In genomic region chr17:2178798-2179505, GRCh38 we compare ENCODE assay signal across 13 cellular contexts.
DNase-seq lines count a peak whose midpoint lies in the region; ATAC-seq and TF ChIP-seq lines count a peak whose summit lies in the region.
"Had no signal": no experiment of that assay in that cellular context is flagged by ENCODE, and none has a peak within 500 bp of the region (broad histone marks: within the 10 kb centered on the region; RNA-seq: fewer than 3 reads in every experiment).

No MANE protein-coding gene starts in this region.

- intact Hi-C loops in CD14-positive monocyte (cut with micrococcal nuclease) (no loop called here), right lobe of liver (cut with DNase I) (no loop called here)
- intact Hi-C loops in dendritic cell treated with granulocyte-macrophage colony-stimulating factor and Interleukin-4, amounts not matched to agents 40 ng/mL and 50 ng/mL, for 4 days (cut with micrococcal nuclease): no loop called here

- no peak for DNase-seq in CD14-positive monocyte (ENCODE audit: low spot score)
- DNase-seq in right lobe of liver: peak; percentile 59 to 74 (median 62)
- no peak for DNase-seq in effector CD4-positive, alpha-beta T cell
- no peak for DNase-seq in kidney glomerular epithelial cell (lab: John Stamatoyannopoulos, UW)
- no peak for DNase-seq in RKO (ENCODE audit: low spot score)
- DNase-seq: activated CD4-positive, alpha-beta T cell treated with anti-CD3 and anti-CD28 coated beads, Interleukin-2, amount 50 U/mL, for 4 hours; activated gamma-delta T cell; MM.1S; NCI-H510A; stimulated activated naive CD4-positive, alpha-beta T cell treated with Interleukin-2 at 50 U/mL for 16 hours had no signal

- no peaks in the 10 kb centered on the region for H3K9me3 ChIP-seq in right lobe of liver
- no peaks in the 10 kb centered on the region for H3K9me3 ChIP-seq in skeletal muscle satellite cell (replicated peaks; ENCODE audit: low read length)

- no peaks in the 10 kb centered on the region for H3K27me3 ChIP-seq in right lobe of liver
- H3K27me3 ChIP-seq in skeletal muscle satellite cell (ENCODE audit: control insufficient read depth, insufficient read depth, low read length): no peaks in the 10 kb centered on the region

- H3K27ac ChIP-seq in right lobe of liver: peak overlapping the region; percentile 47 to 74 (median 65)

- H3K36me3 Mint-ChIP-seq in CD14-positive monocyte: peaks cover 57 to 78% of the 10 kb centered on the region in 2 donors
- peaks cover 80% of the 10 kb centered on the region for H3K36me3 Mint-ChIP-seq in dendritic cell treated with granulocyte-macrophage colony-stimulating factor and Interleukin-4, amounts not matched to agents 40 ng/mL and 50 ng/mL, for 4 days (ENCODE audit: low read depth)

- H3K36me3 ChIP-seq in right lobe of liver (no peaks in the 10 kb centered on the region), skeletal muscle satellite cell (ENCODE audit: insufficient read depth, low read length) (peaks cover 5% of the 10 kb centered on the region)

- H3K4me3 Mint-ChIP-seq in CD14-positive monocyte: peak overlapping the region; percentile 1 to 24
- peak overlapping the region; percentile 27 for H3K4me3 Mint-ChIP-seq in dendritic cell treated with granulocyte-macrophage colony-stimulating factor and Interleukin-4, amounts not matched to agents 40 ng/mL and 50 ng/mL, for 4 days

- TF ChIP-seq CTCF in CD14-positive monocyte (IDR thresholded peaks at IDR 0.05): no peak
- no peak for TF ChIP-seq CTCF in right lobe of liver (IDR thresholded peaks at IDR 0.05)

- H3K4me2 ChIP-seq in skeletal muscle satellite cell (ENCODE audit: low read length): peak overlapping the region; percentile 56

- 56% methylated on average over 9 of the region's 15 CpGs for WGBS in right lobe of liver (ENCODE audit: insufficient coverage, low coverage, low lambda C conversion rate, missing lambda C conversion rate)

- H3K4me1 ChIP-seq in right lobe of liver (peaks cover 0 to 66% (median 29%) of the 10 kb centered on the region in 4 donors), skeletal muscle satellite cell (ENCODE audit: control insufficient read depth, insufficient read depth, low read length) (peaks cover 82% of the 10 kb centered on the region)

- no peak for TF ChIP-seq POLR2A in right lobe of liver (IDR thresholded peaks at IDR 0.05)

- no peaks in the 10 kb centered on the region for H3K9me3 Mint-ChIP-seq in CD14-positive monocyte
- H3K9me3 Mint-ChIP-seq in dendritic cell treated with granulocyte-macrophage colony-stimulating factor and Interleukin-4, amounts not matched to agents 40 ng/mL and 50 ng/mL, for 4 days: no peaks in the 10 kb centered on the region

- H3K4me3 ChIP-seq in right lobe of liver (no peak overlapping the region), skeletal muscle satellite cell (ENCODE audit: low read length) (peak overlapping the region; percentile 9)

- H3K9ac ChIP-seq in skeletal muscle satellite cell (ENCODE audit: low read depth, low read length): peak overlapping the region; percentile 46

- ATAC-seq in right lobe of liver (peak; percentile 5 to 40 (median 30)), GM21717 (IDR thresholded peaks at IDR 0.05; ENCODE audit: unreplicated experiment) (no peak)

- peaks cover 30% of the 10 kb centered on the region for H3K4me1 Mint-ChIP-seq in CD14-positive monocyte
- peaks cover 59% of the 10 kb centered on the region for H3K4me1 Mint-ChIP-seq in dendritic cell treated with granulocyte-macrophage colony-stimulating factor and Interleukin-4, amounts not matched to agents 40 ng/mL and 50 ng/mL, for 4 days (ENCODE audit: low read depth)

- peaks cover 1 to 3% (median 1%) of the 10 kb centered on the region in 3 donors for H3K27me3 Mint-ChIP-seq in CD14-positive monocyte (ENCODE audit: low read depth in 3 of 3)
- H3K27me3 Mint-ChIP-seq in dendritic cell treated with granulocyte-macrophage colony-stimulating factor and Interleukin-4, amounts not matched to agents 40 ng/mL and 50 ng/mL, for 4 days: peaks cover 3% of the 10 kb centered on the region

- H3K27ac Mint-ChIP-seq in CD14-positive monocyte: peak overlapping the region in 1 of 7 donors; percentile 82
- H3K27ac Mint-ChIP-seq in dendritic cell treated with granulocyte-macrophage colony-stimulating factor and Interleukin-4, amounts not matched to agents 40 ng/mL and 50 ng/mL, for 4 days: peak overlapping the region; percentile 41

Comparison
In these comparisons a context has a peak if more than half of its experiments do, and no peak if none do; other contexts are left out.
1. DNase-seq: peak in right lobe of liver (3 of 3); none in CD14-positive monocyte (single experiment), effector CD4-positive, alpha-beta T cell (single experiment), kidney glomerular epithelial cell (single experiment) and RKO (single experiment).